Comparison of ENCODE assay signal across 8 cellular contexts in genomic region chr1:235327559-235328270, GRCh38. TPM values are rescaled to one million over a fixed set of nuclear protein-coding genes. Genes with fewer than 3 reads are reported as not detected.
DNase-seq lines count a peak whose midpoint lies in the region; ATAC-seq and TF ChIP-seq lines count a peak whose summit lies in the region.

Gene ARID4B (minus strand): TSS chr1:235328179. CDS start chr1:235326919, 1,260 bp downstream.

- peak within 1 kb of the TSS; percentile 96 for H3K27ac Mint-ChIP-seq in activated naive CD4-positive, alpha-beta T cell treated with anti-CD3 and anti-CD28 coated beads, Interleukin-2, amount 50 U/mL, for 24 hours

- H3K4me3 ChIP-seq in psoas muscle = peak within 1 kb of the TSS; percentile 90

- H3K27me3 Mint-ChIP-seq in activated naive CD4-positive, alpha-beta T cell treated with anti-CD3 and anti-CD28 coated beads, Interleukin-2, amount 50 U/mL, for 24 hours = no peaks in the 10 kb centered on the region

- intact Hi-C loops in left cardiac atrium (cut with DNase I) (loop anchor here in 1 of 2 donors (5.0 kb wide), 2 partner anchors 75 to 90 kb away; no protein-coding TSS in a partner anchor), psoas muscle (cut with DNase I) (loop anchor here in 1 of 2 donors (2.0 kb wide), 2 partner anchors 39 to 75 kb away; partner anchors contain the start of gene TBCE)

- peaks cover 55% of the 10 kb centered on the region for H3K4me1 ChIP-seq in psoas muscle

- ATAC-seq in left cardiac atrium (peak; percentile 6 to 33), psoas muscle (peak; percentile 32 to 63 (median 38))

- DNase-seq in DMS 273 (lab: John Stamatoyannopoulos, UW; ENCODE audit: unreplicated experiment) (peak; percentile 84), DMS 273 treated with DMSO at 0.1 percent for 48 hours (lab: John Stamatoyannopoulos, UW) (no peak), HCEC 1CT (peak; percentile 38), NCI-H146 (lab: John Stamatoyannopoulos, UW) (peak; percentile 71), left cardiac atrium (peak; percentile 86), psoas muscle (peak; percentile 78 to 91), epidermal melanocyte (ENCODE audit: insufficient read length, low spot score) (no peak)

- no peak for TF ChIP-seq CTCF in psoas muscle (IDR thresholded peaks at IDR 0.05)

- H3K27ac ChIP-seq in psoas muscle = peak within 1 kb of the TSS; percentile 92

- no peaks in the 10 kb centered on the region for H3K9me3 ChIP-seq in psoas muscle

- 0 to 1% (median 0%) methylated on average over 39 to 58 of the region's 58 CpGs for WGBS in psoas muscle, 3 donors

- H3K9me3 Mint-ChIP-seq in activated naive CD4-positive, alpha-beta T cell treated with anti-CD3 and anti-CD28 coated beads, Interleukin-2, amount 50 U/mL, for 24 hours = no peaks in the 10 kb centered on the region

- H3K36me3 ChIP-seq in psoas muscle (ENCODE audit: insufficient read depth in 1 of 2, low read depth in 1 of 2) = no peaks in the 10 kb centered on the region

- H3K4me1 Mint-ChIP-seq in activated naive CD4-positive, alpha-beta T cell treated with anti-CD3 and anti-CD28 coated beads, Interleukin-2, amount 50 U/mL, for 24 hours = peaks cover 33% of the 10 kb centered on the region

- H3K36me3 Mint-ChIP-seq in activated naive CD4-positive, alpha-beta T cell treated with anti-CD3 and anti-CD28 coated beads, Interleukin-2, amount 50 U/mL, for 24 hours = peaks cover 8% of the 10 kb centered on the region

- peak within 1 kb of the TSS; percentile 99 for H3K4me3 Mint-ChIP-seq in activated naive CD4-positive, alpha-beta T cell treated with anti-CD3 and anti-CD28 coated beads, Interleukin-2, amount 50 U/mL, for 24 hours

- no peaks in the 10 kb centered on the region for H3K27me3 ChIP-seq in psoas muscle (ENCODE audit: insufficient read depth in 3 of 3, low read length in 2 of 3)

RNA-seq across cellular contexts. Expression of gene ARID4B, which starts in this region (rescaled TPM):
- total RNA-seq in left cardiac atrium (10 to 100 TPM; 17.6 to 19.3 TPM), psoas muscle (10 to 100 TPM; 12.8 to 16.0 (median 14.6) TPM)
- 10 to 100 TPM in 1 of 3 donors, 1 to 10 TPM in 2; 2.9 to 13.7 (median 8.8) TPM for polyA plus RNA-seq in psoas muscle

Comparison
In these comparisons a context has a peak if more than half of its experiments do, and no peak if none do; other contexts are left out.
1. DNase-seq: peak in DMS 273 (single experiment), HCEC 1CT (single experiment), NCI-H146 (single experiment), left cardiac atrium (single experiment) and psoas muscle (2 of 2); none in DMS 273 treated with DMSO at 0.1 percent for 48 hours (single experiment) and epidermal melanocyte (single experiment).